In the genomic region with DNA sequence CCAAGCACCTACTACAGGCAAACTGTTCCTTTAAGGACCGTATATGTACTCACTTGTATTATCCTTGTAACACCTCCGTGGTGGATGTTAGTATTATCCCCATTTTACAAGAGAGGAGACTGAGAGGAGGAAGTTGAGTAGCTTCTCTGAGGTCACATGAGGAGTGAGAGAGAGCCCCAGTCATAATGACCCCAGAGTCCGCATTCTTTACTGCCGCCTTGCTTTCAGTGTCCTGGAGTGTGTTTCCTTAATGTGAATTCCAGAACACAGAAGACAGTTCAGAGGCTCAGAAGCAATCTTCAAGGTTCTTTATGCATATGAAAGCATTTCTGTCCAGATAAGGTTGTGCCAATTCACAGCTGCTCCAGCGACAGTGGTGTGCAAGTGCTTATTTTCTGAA, we compare ENCODE assay signal across 17 cellular contexts.
"Had no signal": no experiment of that assay in that cellular context is flagged by ENCODE, and none has a peak within 500 bp of the region (broad histone marks: within the 10 kb centered on the region; RNA-seq: fewer than 3 reads in every experiment).

No MANE protein-coding gene starts in this region.

- H3K4me1 ChIP-seq: breast epithelium, left lung, vagina had no signal

- DNase-seq: activated naive CD4-positive, alpha-beta T cell treated with Interleukin-2 at 50 U/mL for 16 hours; activated naive CD8-positive, alpha-beta T cell treated with anti-CD3 and anti-CD28 coated beads, Interleukin-2, amount 50 U/mL, for 24 hours; activated T-cell treated with anti-CD3 and anti-CD28 coated beads for 4 hours; aorta; cerebellar nuclear complex; effector memory CD4-positive, alpha-beta T cell; foreskin melanocyte; left lung; mammary epithelial cell; stimulated activated CD4-positive, alpha-beta T cell treated with anti-CD3 and anti-CD28 coated beads, Interleukin-2, amount 100 ng/mL, for 48 hours; stimulated activated naive B cell treated with anti-CD40 and anti-IgM and Interleukin-4, amounts not matched to agents 10 μg/mL and 1 μg/mL and 100 μg/mL, for 72 hours; thyroid gland had no signal

- H3K4me3 ChIP-seq: breast epithelium, left lung, thyroid gland, vagina had no signal

- H3K27me3 Mint-ChIP-seq: dendritic cell treated with granulocyte-macrophage colony-stimulating factor and Interleukin-4, amounts not matched to agents 40 ng/mL and 50 ng/mL, for 4 days; natural killer cell treated with Interleukin-12 subunit alpha and Interleukin-12 subunit beta and Interleukin-15 and Interleukin-18, amount 100 ng/mL, for 72 hours; stimulated activated naive B cell treated with anti-CD40 and anti-IgM and Interleukin-4, amounts not matched to agents 10 μg/mL and 1 μg/mL and 100 μg/mL, for 72 hours had no signal

- H3K9me3 Mint-ChIP-seq: activated naive CD8-positive, alpha-beta T cell treated with anti-CD3 and anti-CD28 coated beads, Interleukin-2, amount 50 U/mL, for 24 hours; dendritic cell treated with granulocyte-macrophage colony-stimulating factor and Interleukin-4, amounts not matched to agents 40 ng/mL and 50 ng/mL, for 4 days; stimulated activated naive B cell treated with anti-CD40 and anti-IgM and Interleukin-4, amounts not matched to agents 10 μg/mL and 1 μg/mL and 100 μg/mL, for 72 hours had no signal

- ATAC-seq: activated CD4-positive, CD25-positive, alpha-beta regulatory T cell treated with anti-CD3 and anti-CD28 coated beads, Interleukin-2, amount 50 U/mL, for 24 hours; activated naive CD8-positive, alpha-beta T cell treated with anti-CD3 and anti-CD28 coated beads, Interleukin-2, amount 50 U/mL, for 24 hours; natural killer cell treated with Interleukin-12 subunit alpha and Interleukin-12 subunit beta and Interleukin-15 and Interleukin-18, amount 100 ng/mL, for 72 hours; stimulated activated naive B cell treated with anti-CD40 and anti-IgM and Interleukin-4, amounts not matched to agents 10 μg/mL and 1 μg/mL and 100 μg/mL, for 72 hours had no signal

- H3K36me3 Mint-ChIP-seq: natural killer cell treated with Interleukin-12 subunit alpha and Interleukin-12 subunit beta and Interleukin-15 and Interleukin-18, amount 100 ng/mL, for 72 hours; stimulated activated naive B cell treated with anti-CD40 and anti-IgM and Interleukin-4, amounts not matched to agents 10 μg/mL and 1 μg/mL and 100 μg/mL, for 72 hours had no signal

- H3K27ac Mint-ChIP-seq: activated naive CD8-positive, alpha-beta T cell treated with anti-CD3 and anti-CD28 coated beads, Interleukin-2, amount 50 U/mL, for 24 hours; dendritic cell treated with granulocyte-macrophage colony-stimulating factor and Interleukin-4, amounts not matched to agents 40 ng/mL and 50 ng/mL, for 4 days; natural killer cell treated with Interleukin-12 subunit alpha and Interleukin-12 subunit beta and Interleukin-15 and Interleukin-18, amount 100 ng/mL, for 72 hours; stimulated activated naive B cell treated with anti-CD40 and anti-IgM and Interleukin-4, amounts not matched to agents 10 μg/mL and 1 μg/mL and 100 μg/mL, for 72 hours had no signal

- H3K9me3 ChIP-seq: breast epithelium, left lung, thyroid gland, vagina had no signal

- H3K27ac ChIP-seq: breast epithelium, left lung, thyroid gland, vagina had no signal

- H3K27me3 ChIP-seq: breast epithelium, left lung, thyroid gland, vagina had no signal

- H3K36me3 ChIP-seq: breast epithelium, left lung, thyroid gland, vagina had no signal

- H3K4me3 Mint-ChIP-seq: activated naive CD8-positive, alpha-beta T cell treated with anti-CD3 and anti-CD28 coated beads, Interleukin-2, amount 50 U/mL, for 24 hours; dendritic cell treated with granulocyte-macrophage colony-stimulating factor and Interleukin-4, amounts not matched to agents 40 ng/mL and 50 ng/mL, for 4 days; natural killer cell treated with Interleukin-12 subunit alpha and Interleukin-12 subunit beta and Interleukin-15 and Interleukin-18, amount 100 ng/mL, for 72 hours; stimulated activated naive B cell treated with anti-CD40 and anti-IgM and Interleukin-4, amounts not matched to agents 10 μg/mL and 1 μg/mL and 100 μg/mL, for 72 hours had no signal

- H3K4me1 Mint-ChIP-seq: activated naive CD8-positive, alpha-beta T cell treated with anti-CD3 and anti-CD28 coated beads, Interleukin-2, amount 50 U/mL, for 24 hours; stimulated activated naive B cell treated with anti-CD40 and anti-IgM and Interleukin-4, amounts not matched to agents 10 μg/mL and 1 μg/mL and 100 μg/mL, for 72 hours had no signal
